11 cellular contexts compared by ENCODE assay signal in genomic region chr1:185608166-185608565, GRCh38.
DNase-seq lines count a peak whose midpoint lies in the region; ATAC-seq lines count a peak whose summit lies in the region.
"Had no signal": no experiment of that assay in that cellular context is flagged by ENCODE, and none has a peak within 500 bp of the region (broad histone marks: within the 10 kb centered on the region; RNA-seq: fewer than 3 reads in every experiment).

No MANE protein-coding gene starts in this region.

- H3K9me3 ChIP-seq in SJCRH30 (replicated peaks) = no peaks in the 10 kb centered on the region

- H3K36me3 ChIP-seq in SJCRH30 = no peaks in the 10 kb centered on the region
- H3K36me3 ChIP-seq: tibial nerve had no signal

- H3K4me1 ChIP-seq in SJCRH30 = no peaks in the 10 kb centered on the region
- H3K4me1 ChIP-seq: tibial nerve had no signal

- peak; percentile 75 for ATAC-seq in GM18909 (IDR thresholded peaks at IDR 0.05; ENCODE audit: poor library complexity, unreplicated experiment)
- peak; percentile 74 for ATAC-seq in HG02588 (IDR thresholded peaks at IDR 0.05; ENCODE audit: unreplicated experiment)
- ATAC-seq in HG03442 (IDR thresholded peaks at IDR 0.05; ENCODE audit: unreplicated experiment) = peak; percentile 65

- no peaks in the 10 kb centered on the region for H3K27me3 ChIP-seq in SJCRH30
- H3K27me3 ChIP-seq: tibial nerve had no signal

- DNase-seq in iris pigment epithelial cell (ENCODE audit: low read depth) = peak; percentile 3
- no peak for DNase-seq in stimulated activated CD4-positive, alpha-beta T cell treated with anti-CD3 and anti-CD28 coated beads, Interleukin-1b, Interleukin-23, amount 100 ng/mL, for 48 hours
- DNase-seq in NCI-H128 (lab: John Stamatoyannopoulos, UW; ENCODE audit: unreplicated experiment) = no peak
- DNase-seq in SJCRH30 = no peak
- no peak for DNase-seq in NCI-H146 treated with DMSO at 0.1 percent for 48 hours (lab: John Stamatoyannopoulos, UW; ENCODE audit: unreplicated experiment)
- DNase-seq: NCI-H2081 had no signal

- no peak overlapping the region for H3K27ac ChIP-seq in SJCRH30
- H3K27ac ChIP-seq: SK-N-MC, tibial nerve had no signal

- H3K4me3 ChIP-seq in SJCRH30 = no peak overlapping the region
- H3K4me3 ChIP-seq: SK-N-MC, tibial nerve had no signal
